Comparison of ENCODE assay signal across 17 cellular contexts in the genomic region with DNA sequence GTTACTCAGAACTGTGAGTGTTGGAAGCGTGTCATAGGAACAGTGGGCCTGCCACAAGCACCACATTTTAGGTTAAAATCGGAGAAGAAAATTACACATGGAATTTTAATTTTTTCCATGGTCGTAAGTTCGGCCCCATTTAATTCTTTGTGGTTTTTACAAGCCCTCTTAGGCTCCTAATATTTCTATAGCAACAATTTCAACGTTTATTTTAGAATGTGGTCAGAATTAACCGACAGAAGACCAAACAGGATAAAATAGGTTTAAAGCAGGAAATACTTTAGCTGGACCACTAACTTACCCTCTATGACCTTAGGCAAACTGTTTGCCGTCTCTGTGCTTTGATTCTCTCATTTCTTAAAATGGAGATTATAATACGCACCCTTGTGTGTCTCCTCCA.
A peak's percentile ranks its signal among the peaks of the same experiment; 100 is the strongest.
DNase-seq lines count a peak whose midpoint lies in the region; ATAC-seq and TF ChIP-seq lines count a peak whose summit lies in the region.
"Had no signal": no experiment of that assay in that cellular context is flagged by ENCODE, and none has a peak within 500 bp of the region (broad histone marks: within the 10 kb centered on the region; RNA-seq: fewer than 3 reads in every experiment).

No MANE protein-coding gene starts in this region.

- H3K9me3 ChIP-seq in breast epithelium (no peaks in the 10 kb centered on the region), body of pancreas (no peaks in the 10 kb centered on the region)
- H3K9me3 ChIP-seq: mucosa of descending colon, psoas muscle had no signal

- CTCF ChIA-PET in MCF 10A (lab: Yijun Ruan, JAX): interaction anchor here (0.6 to 2.7 kb wide), 34 partner anchors 11 to 1174 kb away, joined by 3 to 21 read pairs (median 4); a partner anchor contains a TSS

- no peak overlapping the region for H3K4me3 Mint-ChIP-seq in MCF 10A (ENCODE audit: unreplicated experiment)
- no peak overlapping the region for H3K4me3 Mint-ChIP-seq in activated T-cell treated with anti-CD3 and anti-CD28 coated beads, Interleukin-2, amount 50 U/mL, for 24 hours
- H3K4me3 Mint-ChIP-seq: activated T-helper 1 cell treated with anti-CD3 and anti-CD28 coated beads, Interleukin-12 subunit alpha, Interleukin-12 subunit beta, Interleukin-2, Interleukin-4 antibody, amounts not matched to agents 30 ng/mL and 10 ng/mL and 1 ng/mL, durations not matched to agents 14 hours and 24 hours and 36 hours; brain; CD4-positive, alpha-beta T cell; neural progenitor cell had no signal

- H3K9me3 Mint-ChIP-seq in MCF 10A (ENCODE audit: unreplicated experiment): no peaks in the 10 kb centered on the region
- H3K9me3 Mint-ChIP-seq in activated T-cell treated with anti-CD3 and anti-CD28 coated beads, Interleukin-2, amount 50 U/mL, for 24 hours: no peaks in the 10 kb centered on the region
- H3K9me3 Mint-ChIP-seq: activated naive CD4-positive, alpha-beta T cell treated with anti-CD3 and anti-CD28 coated beads, Interleukin-2, amount 50 U/mL, for 72 hours; activated T-helper 1 cell treated with anti-CD3 and anti-CD28 coated beads, Interleukin-12 subunit alpha, Interleukin-12 subunit beta, Interleukin-2, Interleukin-4 antibody, amounts not matched to agents 30 ng/mL and 10 ng/mL and 1 ng/mL, durations not matched to agents 14 hours and 24 hours and 36 hours; CD4-positive, alpha-beta T cell; neural progenitor cell had no signal

- H3K36me3 ChIP-seq in breast epithelium (no peaks in the 10 kb centered on the region), body of pancreas (replicated peaks in 1 of 2; ENCODE audit: insufficient read depth in 1 of 2, low read depth in 2 of 2) (no peaks in the 10 kb centered on the region)
- H3K36me3 ChIP-seq: neural progenitor cell had no signal

- intact Hi-C loops in breast epithelium (cut with DNase I; ENCODE audit: low total_unique reads): no loop called here
- intact Hi-C loops in MCF 10A (cut with micrococcal nuclease): loop anchor here (1.0 to 10.0 kb wide), 12 partner anchors 119 to 1691 kb away; a partner anchor contains a TSS
- intact Hi-C loops in body of pancreas (cut with DNase I): no loop called here

- POLR2A ChIA-PET in MCF 10A (lab: Yijun Ruan, JAX): interaction anchor here (0.6 to 5.1 kb wide), 22 partner anchors 11 to 1157 kb away, joined by 3 to 46 read pairs (median 4); a partner anchor contains a TSS

- H3K27ac ChIP-seq in breast epithelium (peak overlapping the region; percentile 66 to 84), body of pancreas (peak overlapping the region; percentile 27 to 64 (median 41)), skin epidermis (peak overlapping the region in 12 of 21 experiments; percentile 1 to 49 (median 28))
- H3K27ac ChIP-seq: neural progenitor cell, psoas muscle had no signal

- no peak for TF ChIP-seq CTCF in breast epithelium (IDR thresholded peaks at IDR 0.05)
- no peak for TF ChIP-seq CTCF in MCF 10A (IDR thresholded peaks at IDR 0.05; ENCODE audit: unreplicated experiment)
- TF ChIP-seq CTCF in body of pancreas (IDR thresholded peaks at IDR 0.05): no peak

- peaks cover 3 to 6% of the 10 kb centered on the region in 2 donors for H3K4me1 ChIP-seq in breast epithelium
- H3K4me1 ChIP-seq in body of pancreas: peaks cover 53% of the 10 kb centered on the region

- H3K27me3 ChIP-seq in breast epithelium (no peaks in the 10 kb centered on the region), body of pancreas (no peaks in the 10 kb centered on the region)
- H3K27me3 ChIP-seq: neural progenitor cell had no signal

- ATAC-seq in body of pancreas (no peak), GM19328 (IDR thresholded peaks at IDR 0.05; ENCODE audit: unreplicated experiment) (no peak)

- WGBS in body of pancreas, 2 donors: 36 to 49% methylated on average over 8 of the region's 8 CpGs

- no peak overlapping the region for H3K27ac Mint-ChIP-seq in MCF 10A (ENCODE audit: low read depth, unreplicated experiment)
- no peak overlapping the region for H3K27ac Mint-ChIP-seq in activated T-cell treated with anti-CD3 and anti-CD28 coated beads, Interleukin-2, amount 50 U/mL, for 24 hours
- H3K27ac Mint-ChIP-seq: activated naive CD4-positive, alpha-beta T cell treated with anti-CD3 and anti-CD28 coated beads, Interleukin-2, amount 50 U/mL, for 72 hours; activated T-helper 1 cell treated with anti-CD3 and anti-CD28 coated beads, Interleukin-12 subunit alpha, Interleukin-12 subunit beta, Interleukin-2, Interleukin-4 antibody, amounts not matched to agents 30 ng/mL and 10 ng/mL and 1 ng/mL, durations not matched to agents 14 hours and 24 hours and 36 hours; CD4-positive, alpha-beta T cell; neural progenitor cell had no signal

- H3K36me3 Mint-ChIP-seq in MCF 10A (ENCODE audit: insufficient read depth, unreplicated experiment): no peaks in the 10 kb centered on the region
- no peaks in the 10 kb centered on the region for H3K36me3 Mint-ChIP-seq in activated T-cell treated with anti-CD3 and anti-CD28 coated beads, Interleukin-2, amount 50 U/mL, for 24 hours (ENCODE audit: low read depth)
- H3K36me3 Mint-ChIP-seq: activated naive CD4-positive, alpha-beta T cell treated with anti-CD3 and anti-CD28 coated beads, Interleukin-2, amount 50 U/mL, for 72 hours; neural progenitor cell had no signal

- BruUV-seq in MCF 10A (replicated peaks; lab: Mats Ljungman, UMichigan): no TSS peak

- peaks cover 37% of the 10 kb centered on the region for H3K4me1 Mint-ChIP-seq in MCF 10A (ENCODE audit: insufficient read depth, unreplicated experiment)
- H3K4me1 Mint-ChIP-seq in activated T-cell treated with anti-CD3 and anti-CD28 coated beads, Interleukin-2, amount 50 U/mL, for 24 hours (ENCODE audit: low read depth): peaks cover 37% of the 10 kb centered on the region

- H3K4me3 ChIP-seq in breast epithelium (no peak overlapping the region), body of pancreas (no peak overlapping the region), skin epidermis (no peak overlapping the region)
- H3K4me3 ChIP-seq: mucosa of descending colon, neural progenitor cell, psoas muscle had no signal

- DNase-seq in breast epithelium (ENCODE audit: low spot score in 2 of 2): no peak
- DNase-seq in MCF 10A (ENCODE audit: unreplicated experiment): no peak
- DNase-seq in M059J (ENCODE audit: low read depth): peak; percentile 66
- no peak for DNase-seq in body of pancreas
- no peak for DNase-seq in inferior parietal cortex (ENCODE audit: extremely low spot score)
- no peak for DNase-seq in activated T-cell treated with anti-CD3 and anti-CD28 coated beads, Interleukin-2, amount 50 U/mL, for 24 hours
- DNase-seq: CD4-positive, alpha-beta T cell; psoas muscle; stimulated activated CD4-positive, alpha-beta T cell treated with anti-CD3 and anti-CD28 coated beads, Interleukin-12 subunit alpha, Interleukin-12 subunit beta, amount 100 ng/mL, for 4 hours; stimulated activated CD8-positive, alpha-beta memory T cell treated with anti-CD3 and anti-CD28 coated beads, Interleukin-4, amount 100 ng/mL, for 48 hours had no signal

- TF ChIP-seq POLR2A in breast epithelium (IDR thresholded peaks at IDR 0.05): no peak
- TF ChIP-seq POLR2A in body of pancreas (IDR thresholded peaks at IDR 0.05): no peak

- no peaks in the 10 kb centered on the region for H3K27me3 Mint-ChIP-seq in MCF 10A (ENCODE audit: insufficient read depth, unreplicated experiment)
- H3K27me3 Mint-ChIP-seq in activated T-cell treated with anti-CD3 and anti-CD28 coated beads, Interleukin-2, amount 50 U/mL, for 24 hours: no peaks in the 10 kb centered on the region
- H3K27me3 Mint-ChIP-seq: brain; CD4-positive, alpha-beta T cell had no signal
